ENCODE assay signal across 23 cellular contexts in genomic region chr15:47390208-47390765, GRCh38.
DNase-seq lines count a peak whose midpoint lies in the region; ATAC-seq and TF ChIP-seq lines count a peak whose summit lies in the region.
"Had no signal": no experiment of that assay in that cellular context is flagged by ENCODE, and none has a peak within 500 bp of the region (broad histone marks: within the 10 kb centered on the region; RNA-seq: fewer than 3 reads in every experiment).

No MANE protein-coding gene starts in this region.

- no peaks in the 10 kb centered on the region for H3K9me3 Mint-ChIP-seq in Caco-2 (ENCODE audit: unreplicated experiment)
- H3K9me3 Mint-ChIP-seq: CD4-positive, alpha-beta T cell; HFFc6 had no signal

- H3K27me3 ChIP-seq in upper lobe of right lung (no peaks in the 10 kb centered on the region), Caco-2 (replicated peaks; ENCODE audit: control insufficient read depth, insufficient read depth, low read length) (no peaks in the 10 kb centered on the region)
- H3K27me3 ChIP-seq: BE2C; BLaER1 treated with 17β-estradiol and CSF1 and Interleukin-3, amounts not matched to agents 10 nM and 100 nM had no signal

- BruUV-seq in Caco-2 (replicated peaks; lab: Mats Ljungman, UMichigan), result no TSS peak

- peak; percentile 7 for DNase-seq in NCI-H345 (lab: John Stamatoyannopoulos, UW)
- DNase-seq in NCI-H345 treated with DMSO at 0.1 percent for 48 hours (lab: John Stamatoyannopoulos, UW; ENCODE audit: unreplicated experiment), result no peak
- DNase-seq in LNCaP clone FGC (ENCODE audit: low read depth), result peak; percentile 30
- DNase-seq in upper lobe of right lung, result no peak
- no peak for DNase-seq in medulla oblongata (ENCODE audit: extremely low spot score)
- no peak for DNase-seq in Caco-2
- DNase-seq in AG20443 (ENCODE audit: low spot score), result no peak
- DNase-seq: AML-193; BE2C; Calu3; CD4-positive, alpha-beta T cell; CD8-positive, alpha-beta memory T cell; DMS153; EL; GDM1; GOT3; HFFc6 had no signal

- ATAC-seq in HG02852 (IDR thresholded peaks at IDR 0.05; ENCODE audit: unreplicated experiment) (peak; percentile 69), upper lobe of right lung (peak; percentile 16)
- ATAC-seq: GM12878 had no signal

- H3K27ac ChIP-seq in upper lobe of right lung, result no peak overlapping the region
- H3K27ac ChIP-seq: 22Rv1; BLaER1 treated with 17β-estradiol and CSF1 and Interleukin-3, amounts not matched to agents 10 nM and 100 nM had no signal

- H3K36me3 ChIP-seq in upper lobe of right lung (no peaks in the 10 kb centered on the region), Caco-2 (ENCODE audit: control insufficient read depth, insufficient read depth, low read length) (no peaks in the 10 kb centered on the region)
- H3K36me3 ChIP-seq: BE2C; BLaER1 treated with 17β-estradiol and CSF1 and Interleukin-3, amounts not matched to agents 10 nM and 100 nM; HAP-1 had no signal

- H3K36me3 Mint-ChIP-seq in Caco-2 (ENCODE audit: insufficient read depth, unreplicated experiment), result no peaks in the 10 kb centered on the region
- H3K36me3 Mint-ChIP-seq: CD14-positive monocyte; CD8-positive, alpha-beta memory T cell had no signal

- intact Hi-C loops in upper lobe of right lung (cut with DNase I) (no loop called here), Caco-2 (cut with micrococcal nuclease; ENCODE audit: unreplicated experiment) (no loop called here)

- TF ChIP-seq CTCF in LNCaP clone FGC (IDR thresholded peaks at IDR 0.05; ENCODE audit: control insufficient read depth, extremely low read depth, insufficient read depth), result no peak
- no peak for TF ChIP-seq CTCF in upper lobe of right lung (IDR thresholded peaks at IDR 0.05)
- no peak for TF ChIP-seq CTCF in Caco-2 (IDR thresholded peaks at IDR 0.05; ENCODE audit: insufficient read depth in 1 of 2, low read depth in 1 of 2, low read length in 1 of 2, severe bottlenecking in 1 of 2, unreplicated experiment in 1 of 2)

- no peak overlapping the region for H3K27ac Mint-ChIP-seq in Caco-2 (ENCODE audit: unreplicated experiment)
- H3K27ac Mint-ChIP-seq: CD14-positive monocyte; CD4-positive, alpha-beta T cell; CD8-positive, alpha-beta memory T cell; HFFc6 had no signal

- no peaks in the 10 kb centered on the region for H3K9me3 ChIP-seq in upper lobe of right lung
- no peaks in the 10 kb centered on the region for H3K9me3 ChIP-seq in Caco-2
- H3K9me3 ChIP-seq: BE2C; BLaER1 treated with 17β-estradiol and CSF1 and Interleukin-3, amounts not matched to agents 10 nM and 100 nM; HAP-1 had no signal

- H3K4me1 Mint-ChIP-seq in Caco-2 (ENCODE audit: low read depth, unreplicated experiment), result no peaks in the 10 kb centered on the region
- H3K4me1 Mint-ChIP-seq: CD14-positive monocyte; CD8-positive, alpha-beta memory T cell had no signal

- H3K4me3 Mint-ChIP-seq in Caco-2 (ENCODE audit: unreplicated experiment), result no peak overlapping the region
- H3K4me3 Mint-ChIP-seq: CD14-positive monocyte; CD4-positive, alpha-beta T cell; CD8-positive, alpha-beta memory T cell; HFFc6 had no signal

- no peaks in the 10 kb centered on the region for H3K4me1 ChIP-seq in upper lobe of right lung
- no peaks in the 10 kb centered on the region for H3K4me1 ChIP-seq in Caco-2
- H3K4me1 ChIP-seq: BE2C, HAP-1 had no signal

- CTCF ChIA-PET in Caco-2 (lab: Charles Lee), result no interaction called here

- H3K4me3 ChIP-seq in LNCaP clone FGC (ENCODE audit: low read depth, low read length) (no peak overlapping the region), upper lobe of right lung (no peak overlapping the region), Caco-2 (ENCODE audit: low read depth, low read length) (no peak overlapping the region)
- H3K4me3 ChIP-seq: BLaER1 treated with 17β-estradiol and CSF1 and Interleukin-3, amounts not matched to agents 10 nM and 100 nM; GM12878; HAP-1 had no signal

- POLR2A ChIA-PET in Caco-2 (lab: Charles Lee), result no interaction called here

- peaks cover 16% of the 10 kb centered on the region for H3K27me3 Mint-ChIP-seq in Caco-2 (ENCODE audit: insufficient read depth, unreplicated experiment)
- H3K27me3 Mint-ChIP-seq: CD4-positive, alpha-beta T cell; CD8-positive, alpha-beta memory T cell had no signal

Comparison
In these comparisons a context has a peak if more than half of its experiments do, and no peak if none do; other contexts are left out.
1. DNase-seq: peak in NCI-H345 (single experiment) and LNCaP clone FGC (single experiment); none in NCI-H345 treated with DMSO at 0.1 percent for 48 hours (single experiment), upper lobe of right lung (single experiment), medulla oblongata (single experiment), Caco-2 (0 of 2) and AG20443 (single experiment).